In the genomic region with DNA sequence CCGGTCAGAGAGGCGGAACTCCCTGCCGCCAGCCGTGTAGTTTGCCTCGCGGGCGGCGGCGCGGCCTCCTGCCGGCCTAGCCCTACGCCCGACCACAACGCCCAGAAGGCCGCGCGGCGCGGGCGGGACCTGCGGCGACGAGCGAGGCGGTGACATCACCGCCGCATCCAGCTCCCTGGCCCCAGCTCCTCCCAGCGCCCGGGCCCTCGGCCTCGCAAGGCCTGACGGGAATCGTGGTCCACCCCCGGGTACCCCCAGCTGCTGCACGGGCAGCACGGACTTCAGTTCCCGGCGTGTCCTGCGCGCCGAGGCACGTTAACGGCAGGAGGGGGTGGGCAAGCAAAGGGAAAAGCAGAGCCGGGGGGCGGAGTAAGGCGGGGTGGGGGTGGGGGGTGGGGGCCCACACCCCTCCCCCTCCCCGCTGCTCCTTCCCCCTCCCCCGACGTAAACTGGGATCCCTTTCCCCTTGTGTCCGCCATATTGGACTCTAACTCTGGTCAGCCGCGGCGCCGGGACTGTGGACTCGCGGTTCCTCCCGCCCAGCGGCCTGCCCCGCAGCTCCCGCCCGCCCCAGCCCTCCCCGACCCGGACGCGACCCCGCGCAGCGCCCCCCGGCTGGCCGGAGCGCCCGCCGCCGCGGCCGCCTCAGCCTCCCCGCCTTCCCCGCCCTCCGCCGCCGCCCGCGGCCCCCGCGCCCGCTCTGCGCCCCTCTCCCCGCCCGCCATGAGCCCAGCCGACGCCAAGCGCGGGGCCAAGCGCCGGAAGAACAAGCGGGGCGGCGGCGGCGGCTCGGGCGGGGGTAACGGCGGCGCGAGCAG, we compare ENCODE assay signal across 2 cellular contexts.
TF ChIP-seq lines count a peak whose summit lies in the region.

A gene with protein sequence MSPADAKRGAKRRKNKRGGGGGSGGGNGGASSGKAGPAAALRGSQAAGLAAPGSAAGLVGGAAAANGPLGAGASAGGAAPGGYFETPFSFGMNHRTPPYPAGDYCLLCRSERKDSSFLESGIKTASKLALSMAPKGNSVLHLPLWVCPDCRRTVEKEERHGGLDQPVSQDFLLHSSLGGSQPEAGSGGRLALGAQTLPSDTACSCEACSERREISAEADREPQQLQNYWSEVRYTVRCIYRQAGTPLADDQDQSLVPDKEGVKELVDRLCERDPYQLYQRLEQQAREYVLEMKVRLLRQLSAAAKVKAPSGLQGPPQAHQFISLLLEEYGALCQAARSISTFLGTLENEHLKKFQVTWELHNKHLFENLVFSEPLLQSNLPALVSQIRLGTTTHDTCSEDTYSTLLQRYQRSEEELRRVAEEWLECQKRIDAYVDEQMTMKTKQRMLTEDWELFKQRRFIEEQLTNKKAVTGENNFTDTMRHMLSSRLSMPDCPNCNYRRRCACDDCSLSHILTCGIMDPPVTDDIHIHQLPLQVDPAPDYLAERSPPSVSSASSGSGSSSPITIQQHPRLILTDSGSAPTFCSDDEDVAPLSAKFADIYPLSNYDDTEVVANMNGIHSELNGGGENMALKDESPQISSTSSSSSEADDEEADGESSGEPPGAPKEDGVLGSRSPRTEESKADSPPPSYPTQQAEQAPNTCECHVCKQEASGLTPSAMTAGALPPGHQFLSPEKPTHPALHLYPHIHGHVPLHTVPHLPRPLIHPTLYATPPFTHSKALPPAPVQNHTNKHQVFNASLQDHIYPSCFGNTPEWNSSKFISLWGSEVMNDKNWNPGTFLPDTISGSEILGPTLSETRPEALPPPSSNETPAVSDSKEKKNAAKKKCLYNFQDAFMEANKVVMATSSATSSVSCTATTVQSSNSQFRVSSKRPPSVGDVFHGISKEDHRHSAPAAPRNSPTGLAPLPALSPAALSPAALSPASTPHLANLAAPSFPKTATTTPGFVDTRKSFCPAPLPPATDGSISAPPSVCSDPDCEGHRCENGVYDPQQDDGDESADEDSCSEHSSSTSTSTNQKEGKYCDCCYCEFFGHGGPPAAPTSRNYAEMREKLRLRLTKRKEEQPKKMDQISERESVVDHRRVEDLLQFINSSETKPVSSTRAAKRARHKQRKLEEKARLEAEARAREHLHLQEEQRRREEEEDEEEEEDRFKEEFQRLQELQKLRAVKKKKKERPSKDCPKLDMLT (N-terminal part only) (plus strand): TSS at position 455 of the 818 bp plus-strand sequence. CDS start 269 bp downstream, at position 724.

TF ChIP-seq in IMR-90, 13 proteins besides CTCF, POLR2A, EP300 and RAD21:
- TF ChIP-seq NFE2L2 (IDR thresholded peaks at IDR 0.05; ENCODE audit: low read depth, low read length) (no peak), MAZ (IDR thresholded peaks at IDR 0.05; ENCODE audit: borderline replicate concordance, low read depth, low read length) (peak; percentile 98), MXI1 (IDR thresholded peaks at IDR 0.05; ENCODE audit: borderline replicate concordance, low read depth, low read length) (0 out of 2 replicates have a peak, but pooled peaks have one; percentile 45), BHLHE40 (IDR thresholded peaks at IDR 0.05; ENCODE audit: low read depth, low read length) (peak; percentile 62; the same call in 1 of the 2 replicates), MAFK (IDR thresholded peaks at IDR 0.05; ENCODE audit: low read depth, low read length) (no peak), SMC3 (IDR thresholded peaks at IDR 0.05; ENCODE audit: low read depth, low read length) (no peak), RFX5 (IDR thresholded peaks at IDR 0.05; ENCODE audit: low read depth, low read length) (no peak), CEBPB (IDR thresholded peaks at IDR 0.05; ENCODE audit: low read depth, low read length) (peak; percentile 32; the same call in 1 of the 2 replicates), CHD1 (IDR thresholded peaks at IDR 0.05; ENCODE audit: low read depth, low read length) (no peak), FOS (IDR thresholded peaks at IDR 0.05; ENCODE audit: low read depth, low read length) (no peak), RCOR1 (IDR thresholded peaks at IDR 0.05; ENCODE audit: insufficient replicate concordance, low read length) (no peak)
- TF ChIP-seq, protein P1, sequence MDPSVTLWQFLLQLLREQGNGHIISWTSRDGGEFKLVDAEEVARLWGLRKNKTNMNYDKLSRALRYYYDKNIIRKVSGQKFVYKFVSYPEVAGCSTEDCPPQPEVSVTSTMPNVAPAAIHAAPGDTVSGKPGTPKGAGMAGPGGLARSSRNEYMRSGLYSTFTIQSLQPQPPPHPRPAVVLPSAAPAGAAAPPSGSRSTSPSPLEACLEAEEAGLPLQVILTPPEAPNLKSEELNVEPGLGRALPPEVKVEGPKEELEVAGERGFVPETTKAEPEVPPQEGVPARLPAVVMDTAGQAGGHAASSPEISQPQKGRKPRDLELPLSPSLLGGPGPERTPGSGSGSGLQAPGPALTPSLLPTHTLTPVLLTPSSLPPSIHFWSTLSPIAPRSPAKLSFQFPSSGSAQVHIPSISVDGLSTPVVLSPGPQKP (IDR thresholded peaks at IDR 0.05; ENCODE audit: borderline replicate concordance, low read depth, low read length), result no peak
- TF ChIP-seq, protein P2, sequence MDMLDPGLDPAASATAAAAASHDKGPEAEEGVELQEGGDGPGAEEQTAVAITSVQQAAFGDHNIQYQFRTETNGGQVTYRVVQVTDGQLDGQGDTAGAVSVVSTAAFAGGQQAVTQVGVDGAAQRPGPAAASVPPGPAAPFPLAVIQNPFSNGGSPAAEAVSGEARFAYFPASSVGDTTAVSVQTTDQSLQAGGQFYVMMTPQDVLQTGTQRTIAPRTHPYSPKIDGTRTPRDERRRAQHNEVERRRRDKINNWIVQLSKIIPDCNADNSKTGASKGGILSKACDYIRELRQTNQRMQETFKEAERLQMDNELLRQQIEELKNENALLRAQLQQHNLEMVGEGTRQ (IDR thresholded peaks at IDR 0.05; ENCODE audit: low read depth, low read length), result peak; percentile 38; the same call in 1 of the 2 replicates

TF ChIP-seq in endothelial cell of umbilical vein, 7 proteins besides CTCF, POLR2A, EP300 and RAD21:
- TF ChIP-seq FOS (IDR thresholded peaks at IDR 0.05; ENCODE audit: borderline replicate concordance, insufficient read depth, low read length), result no peak
- TF ChIP-seq JUN (IDR thresholded peaks at IDR 0.05; ENCODE audit: borderline replicate concordance, insufficient read depth, insufficient read length, low read depth), result no peak
- no peak for TF ChIP-seq EZH2 (IDR thresholded peaks at IDR 0.05; ENCODE audit: borderline replicate concordance, low read depth, low read length, severe bottlenecking)
- TF ChIP-seq POLR2AphosphoS5 (IDR thresholded peaks at IDR 0.05; ENCODE audit: insufficient read depth, low read depth, low read length), result peak; percentile 55
TF ChIP-seq in endothelial cell of umbilical vein: peak in this region for 1.
